2 cellular contexts compared by ENCODE assay signal in the genomic region with DNA sequence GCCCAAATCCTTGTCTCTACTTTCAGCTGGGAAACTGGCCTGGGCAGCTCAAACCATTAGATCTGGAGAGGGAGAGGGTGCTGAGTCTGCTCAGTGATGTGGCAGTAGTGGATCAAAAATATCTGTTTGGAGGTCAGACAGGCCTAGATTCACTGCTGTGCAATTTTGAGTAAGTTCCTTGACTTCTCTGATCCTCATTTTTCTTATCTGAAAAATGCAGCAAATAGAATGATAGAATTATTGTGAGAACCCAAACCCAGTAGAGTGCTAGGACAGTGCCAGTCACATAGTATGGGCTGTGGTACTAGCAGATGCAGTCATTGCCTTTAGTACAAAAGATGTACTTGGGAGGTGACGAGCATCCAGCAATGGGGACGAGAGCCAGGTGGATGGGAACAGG.
TF ChIP-seq lines count a peak whose summit lies in the region.

No MANE protein-coding gene starts in this region.

TF ChIP-seq in HEK293, 187 proteins besides CTCF, POLR2A, EP300 and RAD21:
- TF ChIP-seq ZNF629 (tag by site-specific recombination; IDR thresholded peaks at IDR 0.05) (no peak), ZNF768 (tag by site-specific recombination; IDR thresholded peaks at IDR 0.05) (peak; percentile 81; the same call in 1 of the 2 replicates)

TF ChIP-seq in K562, 482 proteins besides CTCF, POLR2A, EP300 and RAD21:
- peak; percentile 27; the same call in 1 of the 2 replicates for TF ChIP-seq FOXP1 (CRISPR knock-in tag; IDR thresholded peaks at IDR 0.05)
- TF ChIP-seq CBX1 (IDR thresholded peaks at IDR 0.05; ENCODE audit: low read depth): peak; percentile 45; the same call in 1 of the 2 replicates
- peak; percentile 85 for TF ChIP-seq ADNP (tag; IDR thresholded peaks at IDR 0.05)
- peak; percentile 93 for TF ChIP-seq HDAC2 (IDR thresholded peaks at IDR 0.05)
- peak; percentile 98 for TF ChIP-seq BCOR (IDR thresholded peaks at IDR 0.05)
- peak; percentile 84 for TF ChIP-seq CHD4 (IDR thresholded peaks at IDR 0.05; ENCODE audit: insufficient read depth, insufficient replicate concordance, low read depth, low read length, poor library complexity, severe bottlenecking)
- TF ChIP-seq RBM25 (IDR thresholded peaks at IDR 0.05; ENCODE audit: low read depth, low read length, severe bottlenecking): peak; percentile 97
- peak; percentile 80 to 92 for TF ChIP-seq KDM1A (IDR thresholded peaks at IDR 0.05)
- TF ChIP-seq AFF1 (IDR thresholded peaks at IDR 0.05; ENCODE audit: low read depth in 1 of 2, partially characterized antibody in 2 of 2): no peak
- TF ChIP-seq RCOR1 (IDR thresholded peaks at IDR 0.05; ENCODE audit: borderline replicate concordance in 1 of 2, low read depth in 2 of 2, low read length in 2 of 2): peak in 1 of 2 experiments; percentile 48; a peak in 1 of 4 replicates
- peak; percentile 72 for TF ChIP-seq BRD9 (IDR thresholded peaks at IDR 0.05; ENCODE audit: low read depth, partially characterized antibody)
- peak; percentile 90 for TF ChIP-seq ZFP36 (IDR thresholded peaks at IDR 0.05; ENCODE audit: low read depth, low read length, partially characterized antibody)
- no peak for TF ChIP-seq THAP7 (CRISPR knock-in tag; IDR thresholded peaks at IDR 0.05)
- peak; percentile 90 for TF ChIP-seq SMARCA5 (IDR thresholded peaks at IDR 0.05)
- no peak for TF ChIP-seq RBFOX2 (IDR thresholded peaks at IDR 0.05; ENCODE audit: low read depth, low read length)
